10 cellular contexts compared by ENCODE assay signal in genomic region chr17:45299311-45299710, GRCh38. TPM values are rescaled to one million over a fixed set of nuclear protein-coding genes. Genes with fewer than 3 reads are reported as not detected.
DNase-seq lines count a peak whose midpoint lies in the region; ATAC-seq and TF ChIP-seq lines count a peak whose summit lies in the region.
"Had no signal": no experiment of that assay in that cellular context is flagged by ENCODE, and none has a peak within 500 bp of the region (broad histone marks: within the 10 kb centered on the region; RNA-seq: fewer than 3 reads in every experiment).

No MANE protein-coding gene starts in this region.

- TF ChIP-seq POLR2A in upper lobe of left lung (IDR thresholded peaks at IDR 0.05), result no peak

- H3K27ac Mint-ChIP-seq in activated naive CD4-positive, alpha-beta T cell treated with anti-CD3 and anti-CD28 coated beads, Interleukin-2, amount 50 U/mL, for 72 hours, result peak overlapping the region; percentile 2 to 19
- H3K27ac Mint-ChIP-seq in activated T-helper 1 cell treated with anti-CD3 and anti-CD28 coated beads, Interleukin-12 subunit alpha, Interleukin-12 subunit beta, Interleukin-2, Interleukin-4 antibody, amounts not matched to agents 30 ng/mL and 10 ng/mL and 1 ng/mL, durations not matched to agents 14 hours and 24 hours and 36 hours, result peak overlapping the region; percentile 66
- H3K27ac Mint-ChIP-seq: CD8-positive, alpha-beta T cell had no signal

- H3K4me3 ChIP-seq in left lung (no peak overlapping the region), upper lobe of left lung (no peak overlapping the region)

- no peaks in the 10 kb centered on the region for H3K27me3 ChIP-seq in left lung
- no peaks in the 10 kb centered on the region for H3K27me3 ChIP-seq in upper lobe of left lung

- intact Hi-C loops in activated T-helper 1 cell treated with anti-CD3 and anti-CD28 coated beads, Interleukin-12 subunit alpha, Interleukin-12 subunit beta, Interleukin-2, Interleukin-4 antibody, amounts not matched to agents 30 ng/mL and 10 ng/mL and 1 ng/mL, durations not matched to agents 14 hours and 24 hours and 36 hours (cut with micrococcal nuclease), result no loop called here
- intact Hi-C loops in left lung (cut with DNase I), result no loop called here

- H3K36me3 ChIP-seq in left lung (no peaks in the 10 kb centered on the region), upper lobe of left lung (no peaks in the 10 kb centered on the region)

- peaks cover 0 to 3% of the 10 kb centered on the region in 2 donors for H3K9me3 Mint-ChIP-seq in activated naive CD4-positive, alpha-beta T cell treated with anti-CD3 and anti-CD28 coated beads, Interleukin-2, amount 50 U/mL, for 72 hours
- H3K9me3 Mint-ChIP-seq in activated T-helper 1 cell treated with anti-CD3 and anti-CD28 coated beads, Interleukin-12 subunit alpha, Interleukin-12 subunit beta, Interleukin-2, Interleukin-4 antibody, amounts not matched to agents 30 ng/mL and 10 ng/mL and 1 ng/mL, durations not matched to agents 14 hours and 24 hours and 36 hours, result no peaks in the 10 kb centered on the region
- H3K9me3 Mint-ChIP-seq: CD8-positive, alpha-beta T cell had no signal

- ATAC-seq in activated naive CD4-positive, alpha-beta T cell treated with anti-CD3 and anti-CD28 coated beads, Interleukin-2, amount 50 U/mL, for 72 hours, result no peak
- peak; percentile 31 for ATAC-seq in left lung
- ATAC-seq in upper lobe of left lung (ENCODE audit: low FRiP score in 2 of 2), result peak in 1 of 2 donors; percentile 64
- ATAC-seq in esophagus mucosa, result no peak
- ATAC-seq: CD8-positive, alpha-beta T cell had no signal

- TF ChIP-seq CTCF in left lung (IDR thresholded peaks at IDR 0.05) (no peak), upper lobe of left lung (IDR thresholded peaks at IDR 0.05) (no peak)

- H3K4me1 ChIP-seq in left lung (peaks cover 40 to 92% of the 10 kb centered on the region in 2 donors), upper lobe of left lung (peaks cover 64 to 82% (median 66%) of the 10 kb centered on the region in 4 donors)

- peak overlapping the region; percentile 7 to 15 for H3K27ac ChIP-seq in left lung
- peak overlapping the region; percentile 2 to 42 (median 32) for H3K27ac ChIP-seq in upper lobe of left lung

- no peak overlapping the region for H3K4me3 Mint-ChIP-seq in activated T-helper 1 cell treated with anti-CD3 and anti-CD28 coated beads, Interleukin-12 subunit alpha, Interleukin-12 subunit beta, Interleukin-2, Interleukin-4 antibody, amounts not matched to agents 30 ng/mL and 10 ng/mL and 1 ng/mL, durations not matched to agents 14 hours and 24 hours and 36 hours
- H3K4me3 Mint-ChIP-seq: CD8-positive, alpha-beta T cell had no signal

- peaks cover 78% of the 10 kb centered on the region for H3K4me1 Mint-ChIP-seq in activated T-helper 1 cell treated with anti-CD3 and anti-CD28 coated beads, Interleukin-12 subunit alpha, Interleukin-12 subunit beta, Interleukin-2, Interleukin-4 antibody, amounts not matched to agents 30 ng/mL and 10 ng/mL and 1 ng/mL, durations not matched to agents 14 hours and 24 hours and 36 hours (ENCODE audit: low read depth)

- 51 to 57% methylated on average over 2 of the region's 2 CpGs for WGBS in upper lobe of left lung, 2 donors

- TF ChIP-seq EP300 in upper lobe of left lung (IDR thresholded peaks at IDR 0.05), result no peak

- no peak for DNase-seq in activated naive CD4-positive, alpha-beta T cell treated with anti-CD3 and anti-CD28 coated beads, Interleukin-2, amount 50 U/mL, for 72 hours (ENCODE audit: low spot score in 2 of 2)
- DNase-seq in activated naive CD4-positive, alpha-beta T cell treated with anti-CD3 and anti-CD28 coated beads, Interleukin-2, amount 50 U/mL, for 16 hours, result no peak
- DNase-seq in activated T-helper 1 cell treated with anti-CD3 and anti-CD28 coated beads, Interleukin-12 subunit alpha, Interleukin-12 subunit beta, Interleukin-2, Interleukin-4 antibody, amounts not matched to agents 30 ng/mL and 10 ng/mL and 1 ng/mL, durations not matched to agents 14 hours and 24 hours and 36 hours (ENCODE audit: low spot score), result no peak
- DNase-seq in left lung, result no peak
- DNase-seq in upper lobe of left lung, result no peak
- DNase-seq in HuH-7 (ENCODE audit: low spot score), result no peak
- no peak for DNase-seq in activated effector memory CD4-positive, alpha-beta T cell treated with Interleukin-2 at 50 U/mL for 16 hours
- DNase-seq: CD8-positive, alpha-beta T cell had no signal

- H3K9me3 ChIP-seq in left lung, result no peaks in the 10 kb centered on the region
- H3K9me3 ChIP-seq in upper lobe of left lung, result no peaks in the 10 kb centered on the region

- no peaks in the 10 kb centered on the region for H3K27me3 Mint-ChIP-seq in activated T-helper 1 cell treated with anti-CD3 and anti-CD28 coated beads, Interleukin-12 subunit alpha, Interleukin-12 subunit beta, Interleukin-2, Interleukin-4 antibody, amounts not matched to agents 30 ng/mL and 10 ng/mL and 1 ng/mL, durations not matched to agents 14 hours and 24 hours and 36 hours (ENCODE audit: insufficient read depth)

- H3K36me3 Mint-ChIP-seq in activated naive CD4-positive, alpha-beta T cell treated with anti-CD3 and anti-CD28 coated beads, Interleukin-2, amount 50 U/mL, for 72 hours, result peaks cover 2 to 37% of the 10 kb centered on the region in 2 donors
- peaks cover 47% of the 10 kb centered on the region for H3K36me3 Mint-ChIP-seq in activated T-helper 1 cell treated with anti-CD3 and anti-CD28 coated beads, Interleukin-12 subunit alpha, Interleukin-12 subunit beta, Interleukin-2, Interleukin-4 antibody, amounts not matched to agents 30 ng/mL and 10 ng/mL and 1 ng/mL, durations not matched to agents 14 hours and 24 hours and 36 hours (ENCODE audit: low read depth)

RNA-seq across cellular contexts. Expression of gene MAP3K14, which starts 17.5 kb away (rescaled TPM):
- 10 to 100 TPM; 38.4 to 54.4 TPM for total RNA-seq in activated naive CD4-positive, alpha-beta T cell treated with anti-CD3 and anti-CD28 coated beads, Interleukin-2, amount 50 U/mL, for 72 hours
- 64.4 and 64.7 TPM in 2 replicates for total RNA-seq in activated T-helper 1 cell treated with anti-CD3 and anti-CD28 coated beads, Interleukin-12 subunit alpha, Interleukin-12 subunit beta, Interleukin-2, Interleukin-4 antibody, amounts not matched to agents 30 ng/mL and 10 ng/mL and 1 ng/mL, durations not matched to agents 14 hours and 24 hours and 36 hours
- 10 to 100 TPM; 11.3 to 13.1 TPM for total RNA-seq in left lung
- 10 to 100 TPM; 11.4 to 17.8 (median 13.5) TPM for total RNA-seq in upper lobe of left lung
- total RNA-seq in esophagus mucosa, result 6.3 TPM

RNA-seq across cellular contexts. Expression of gene SPATA32, which starts 37.4 kb away (rescaled TPM):
- total RNA-seq in activated naive CD4-positive, alpha-beta T cell treated with anti-CD3 and anti-CD28 coated beads, Interleukin-2, amount 50 U/mL, for 72 hours, result under 1 TPM; 0.37 to 0.50 TPM
- 0.44 and 0.56 TPM in 2 replicates for total RNA-seq in activated T-helper 1 cell treated with anti-CD3 and anti-CD28 coated beads, Interleukin-12 subunit alpha, Interleukin-12 subunit beta, Interleukin-2, Interleukin-4 antibody, amounts not matched to agents 30 ng/mL and 10 ng/mL and 1 ng/mL, durations not matched to agents 14 hours and 24 hours and 36 hours
- total RNA-seq in left lung (not detected), upper lobe of left lung (under 1 TPM in 1 of 6 donors, not detected in 5; 0.20 TPM), esophagus mucosa (0.24 TPM)
- total RNA-seq: endothelial cell of umbilical vein had no signal
